In the genomic region with DNA sequence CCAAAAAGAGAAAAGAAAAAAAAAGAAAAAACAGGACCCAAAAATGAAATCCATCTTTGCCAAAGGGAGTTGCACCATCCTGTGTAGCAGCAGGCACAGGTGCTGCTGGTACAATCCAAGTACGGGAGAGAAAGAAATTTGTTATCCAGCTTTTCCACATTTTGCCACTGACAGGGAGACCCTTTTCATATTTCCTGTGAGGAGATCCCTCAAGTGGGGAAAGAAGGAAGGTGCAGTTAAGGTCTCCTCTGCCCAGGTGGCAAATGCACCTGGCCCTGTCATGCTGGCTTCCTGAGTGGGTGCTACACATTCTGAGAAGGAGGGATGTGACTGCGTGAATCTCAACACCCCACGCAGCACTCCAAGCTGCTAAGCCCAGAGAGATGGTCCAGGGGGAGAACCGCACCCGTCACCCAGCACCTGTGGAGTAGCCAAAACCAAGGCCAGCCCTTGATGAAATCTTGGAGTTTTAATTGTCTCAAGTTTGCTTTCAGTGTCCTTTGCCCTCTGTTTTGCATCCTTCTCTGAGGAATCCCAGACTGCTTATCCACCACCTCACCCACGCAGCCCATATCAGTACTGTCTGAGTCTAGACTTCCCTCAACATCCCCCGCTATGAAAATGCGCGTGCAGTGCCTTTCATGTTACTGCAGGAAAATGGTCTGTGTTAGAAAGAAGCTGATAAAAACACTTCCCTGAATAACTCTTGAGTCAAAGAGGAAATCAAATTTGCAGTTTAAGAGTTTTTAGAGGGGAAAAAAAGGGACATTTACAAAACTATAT, we compare ENCODE assay signal across 15 cellular contexts.
A peak's percentile ranks its signal among the peaks of the same experiment; 100 is the strongest.
DNase-seq lines count a peak whose midpoint lies in the region; ATAC-seq, FAIRE-seq and TF ChIP-seq lines count a peak whose summit lies in the region.
"Had no signal": no experiment of that assay in that cellular context is flagged by ENCODE, and none has a peak within 500 bp of the region (broad histone marks: within the 10 kb centered on the region; RNA-seq: fewer than 3 reads in every experiment).

No MANE protein-coding gene starts in this region.

- no peaks in the 10 kb centered on the region for H3K79me2 ChIP-seq in keratinocyte (ENCODE audit: control insufficient read depth, insufficient read depth, low read length)

- no peaks in the 10 kb centered on the region for H3K9me1 ChIP-seq in keratinocyte (ENCODE audit: control insufficient read depth, extremely low read depth, insufficient read depth, low read length)

- H3K36me3 ChIP-seq in heart left ventricle (no peaks in the 10 kb centered on the region), WERI-Rb-1 (no peaks in the 10 kb centered on the region), keratinocyte (ENCODE audit: control insufficient read depth in 2 of 2, extremely low read depth in 1 of 2, insufficient read depth in 2 of 2, low read length in 2 of 2) (no peaks in the 10 kb centered on the region)
- H3K36me3 ChIP-seq: esophagus squamous epithelium, neutrophil, spleen had no signal

- intact Hi-C loops in heart left ventricle (cut with DNase I) = loop anchor here in 6 of 10 donors (5.0 to 10.0 kb wide), 8 partner anchors 46 to 264 kb away; a partner anchor contains a TSS
- intact Hi-C loops in cardiac septum (cut with DNase I) = loop anchor here (5.0 kb wide), 1 partner anchor 53 kb away; no protein-coding TSS in a partner anchor
- intact Hi-C loops in activated CD4-positive, alpha-beta T cell treated with anti-CD3 and anti-CD28 coated beads, Interleukin-2, amount 10 ng/mL, durations not matched to agents 24 days and 14 days (cut with micrococcal nuclease) = no loop called here

- H3K9me3 ChIP-seq in heart left ventricle (no peaks in the 10 kb centered on the region), WERI-Rb-1 (ENCODE audit: severe bottlenecking) (no peaks in the 10 kb centered on the region), keratinocyte (ENCODE audit: control insufficient read depth, low read depth, low read length) (no peaks in the 10 kb centered on the region)
- H3K9me3 ChIP-seq: esophagus squamous epithelium, neutrophil, spleen had no signal

- no peak for TF ChIP-seq POLR2A in heart left ventricle (IDR thresholded peaks at IDR 0.05)

- H3K4me3 Mint-ChIP-seq in activated CD4-positive, alpha-beta T cell treated with anti-CD3 and anti-CD28 coated beads, Interleukin-2, amount 10 ng/mL, durations not matched to agents 24 days and 14 days = no peak overlapping the region

- WGBS in heart left ventricle, 4 donors = 82 to 85% (median 84%) methylated on average over 9 of the region's 9 CpGs

- no peak for FAIRE-seq in keratinocyte (lab: Jason Lieb, UNC)

- H3K27me3 ChIP-seq in heart left ventricle (no peaks in the 10 kb centered on the region), WERI-Rb-1 (ENCODE audit: insufficient read depth, low read depth, severe bottlenecking) (peaks cover 22% of the 10 kb centered on the region), keratinocyte (ENCODE audit: control insufficient read depth, extremely low read depth, insufficient read depth, low read length) (no peaks in the 10 kb centered on the region)
- H3K27me3 ChIP-seq: esophagus squamous epithelium had no signal

- ATAC-seq in heart left ventricle (peak in 3 of 4 donors; percentile 34 to 43 (median 35)), HG03039 (IDR thresholded peaks at IDR 0.05; ENCODE audit: unreplicated experiment) (no peak)
- ATAC-seq: activated CD4-positive, CD25-positive, alpha-beta regulatory T cell treated with anti-CD3 and anti-CD28 coated beads, Interleukin-2, amount 50 U/mL, for 24 hours had no signal

- dilution Hi-C loops in keratinocyte (cut with MboI; ENCODE audit: extremely low pct_ligation_motif_present, low sequenced_read_pairs) = no loop called here

- no peak for TF ChIP-seq CTCF in heart left ventricle (IDR thresholded peaks at IDR 0.05)
- peak; percentile 28; the same call in 1 of the 2 replicates for TF ChIP-seq CTCF in WERI-Rb-1 (IDR thresholded peaks at IDR 0.05; ENCODE audit: low read depth, low read length)
- peak; percentile 19 to 55 (median 37) for TF ChIP-seq CTCF in keratinocyte (optimal IDR thresholded peaks at IDR 0.05 in 1 of 3, IDR thresholded peaks at IDR 0.05 in 1 of 3, conservative IDR thresholded peaks at IDR 0.05 in 1 of 3; ENCODE audit: extremely low read depth in 1 of 3, insufficient read depth in 2 of 3, low read length in 3 of 3)

- peaks cover 2 to 41% (median 25%) of the 10 kb centered on the region in 12 donors for H3K4me1 ChIP-seq in heart left ventricle
- H3K4me1 ChIP-seq in keratinocyte (ENCODE audit: control insufficient read depth, extremely low read depth, insufficient read depth, low read length) = no peaks in the 10 kb centered on the region

- H3K4me3 ChIP-seq in heart left ventricle (no peak overlapping the region), WERI-Rb-1 (ENCODE audit: low read depth, low read length) (no peak overlapping the region), keratinocyte (ENCODE audit: control insufficient read depth in 2 of 3, extremely low read depth in 1 of 3, insufficient read depth in 2 of 3, low read depth in 1 of 3, low read length in 3 of 3) (no peak overlapping the region)
- H3K4me3 ChIP-seq: esophagus squamous epithelium, spleen had no signal

- no peaks in the 10 kb centered on the region for H3K4me1 Mint-ChIP-seq in activated CD4-positive, alpha-beta T cell treated with anti-CD3 and anti-CD28 coated beads, Interleukin-2, amount 10 ng/mL, durations not matched to agents 24 days and 14 days

- no peaks in the 10 kb centered on the region for H4K20me1 ChIP-seq in keratinocyte (ENCODE audit: control insufficient read depth, extremely low read depth, insufficient read depth, low read length)

- H3K27ac Mint-ChIP-seq in activated CD4-positive, alpha-beta T cell treated with anti-CD3 and anti-CD28 coated beads, Interleukin-2, amount 10 ng/mL, durations not matched to agents 24 days and 14 days = no peak overlapping the region

- H3K9ac ChIP-seq in keratinocyte (ENCODE audit: control insufficient read depth, extremely low read depth, insufficient read depth, low read length) = no peak overlapping the region

- H3K27me3 Mint-ChIP-seq in activated CD4-positive, alpha-beta T cell treated with anti-CD3 and anti-CD28 coated beads, Interleukin-2, amount 10 ng/mL, durations not matched to agents 24 days and 14 days = peaks cover 28% of the 10 kb centered on the region

- no peaks in the 10 kb centered on the region for H3K36me3 Mint-ChIP-seq in activated CD4-positive, alpha-beta T cell treated with anti-CD3 and anti-CD28 coated beads, Interleukin-2, amount 10 ng/mL, durations not matched to agents 24 days and 14 days (ENCODE audit: low read depth)

- H3K27ac ChIP-seq in heart left ventricle = peak overlapping the region in 11 of 12 donors; percentile 31 to 83 (median 62)
- no peak overlapping the region for H3K27ac ChIP-seq in WERI-Rb-1
- H3K27ac ChIP-seq in keratinocyte (ENCODE audit: control insufficient read depth, insufficient read depth, low read length) = no peak overlapping the region
- H3K27ac ChIP-seq: esophagus squamous epithelium, HL-60, neutrophil, spleen had no signal

- no peak overlapping the region for H3K4me2 ChIP-seq in keratinocyte (ENCODE audit: control insufficient read depth, extremely low read depth, insufficient read depth, low read depth, low read length)

- H2AFZ ChIP-seq in keratinocyte (ENCODE audit: control insufficient read depth, low read length) = no peak overlapping the region

- no peaks in the 10 kb centered on the region for H3K9me3 Mint-ChIP-seq in activated CD4-positive, alpha-beta T cell treated with anti-CD3 and anti-CD28 coated beads, Interleukin-2, amount 10 ng/mL, durations not matched to agents 24 days and 14 days

- DNase-seq in heart left ventricle (peak in 1 of 5 donors; percentile 40), cardiac septum (ENCODE audit: low spot score) (no peak), WERI-Rb-1 (no peak), keratinocyte (ENCODE audit: low read depth, low spot score) (no peak), NOMO-1 (lab: John Stamatoyannopoulos, UW; ENCODE audit: unreplicated experiment in 2 of 2) (no peak)
- no peak for DNase-seq in activated CD8-positive, alpha-beta memory T cell treated with anti-CD3 and anti-CD28 coated beads, Interleukin-2, amount 50 U/mL, for 48 hours
- no peak for DNase-seq in activated CD4-positive, alpha-beta T cell treated with anti-CD3 and anti-CD28 coated beads, Interleukin-2, amount 10 ng/mL, durations not matched to agents 24 days and 14 days
- DNase-seq: central memory CD4-positive, alpha-beta T cell; EL; esophagus squamous epithelium had no signal

Comparison
In these comparisons a context has a peak if more than half of its experiments do, and no peak if none do; other contexts are left out.
1. H3K27ac ChIP-seq: peak in heart left ventricle (11 of 12); none in WERI-Rb-1 (single experiment) and keratinocyte (single experiment).
2. CTCF ChIP-seq: peak in WERI-Rb-1 (single experiment) and keratinocyte (3 of 3); none in heart left ventricle (0 of 12).